Comparison of ENCODE assay signal across 28 cellular contexts in genomic region chr3:38623539-38623938, GRCh38. TPM values are rescaled to one million over a fixed set of nuclear protein-coding genes. Genes with fewer than 3 reads are reported as not detected.
DNase-seq lines count a peak whose midpoint lies in the region; ATAC-seq and TF ChIP-seq lines count a peak whose summit lies in the region.
"Had no signal": no experiment of that assay in that cellular context is flagged by ENCODE, and none has a peak within 500 bp of the region (broad histone marks: within the 10 kb centered on the region; RNA-seq: fewer than 3 reads in every experiment).

No MANE protein-coding gene starts in this region.

- no peak overlapping the region for H3K4me2 ChIP-seq in trophoblast cell (ENCODE audit: low read length)
- H3K4me2 ChIP-seq: BLaER1 had no signal

- H3K27me3 Mint-ChIP-seq in WTC11 (ENCODE audit: low read depth): no peaks in the 10 kb centered on the region
- H3K27me3 Mint-ChIP-seq: activated naive CD8-positive, alpha-beta T cell treated with anti-CD3 and anti-CD28 coated beads, Interleukin-2, amount 50 U/mL, for 24 hours had no signal

- POLR2A ChIA-PET in HEK293 (lab: Yijun Ruan, JAX): no interaction called here
- POLR2A ChIA-PET in WTC11 (lab: Charles Lee): interaction anchor here (0.7 kb wide), 1 partner anchor 11 kb away, joined by 3 read pairs; no protein-coding TSS in a partner anchor

- no peaks in the 10 kb centered on the region for H3K79me1 ChIP-seq in trophoblast cell (ENCODE audit: low read length)

- H3K9me3 Mint-ChIP-seq in WTC11: no peaks in the 10 kb centered on the region
- H3K9me3 Mint-ChIP-seq: activated naive CD8-positive, alpha-beta T cell treated with anti-CD3 and anti-CD28 coated beads, Interleukin-2, amount 50 U/mL, for 24 hours; activated T-cell treated with anti-CD3 and anti-CD28 coated beads, Interleukin-2, amount 50 U/mL, for 4 hours; nephron had no signal

- no peak overlapping the region for H4K12ac ChIP-seq in trophoblast cell (ENCODE audit: low read depth, low read length)

- H2BK120ac ChIP-seq in trophoblast cell (ENCODE audit: insufficient read depth, low read length, poor library complexity): no peak overlapping the region

- peaks cover 6% of the 10 kb centered on the region for H3K4me1 Mint-ChIP-seq in WTC11
- H3K4me1 Mint-ChIP-seq: activated CD8-positive, alpha-beta memory T cell treated with anti-CD3 and anti-CD28 coated beads, Interleukin-2, amount 10 ng/mL, durations not matched to agents 7 days and 5 days; activated naive CD8-positive, alpha-beta T cell treated with anti-CD3 and anti-CD28 coated beads, Interleukin-2, amount 50 U/mL, for 24 hours; nephron had no signal

- H3K4me3 Mint-ChIP-seq in WTC11: no peak overlapping the region
- H3K4me3 Mint-ChIP-seq: activated CD8-positive, alpha-beta memory T cell treated with anti-CD3 and anti-CD28 coated beads, Interleukin-2, amount 10 ng/mL, durations not matched to agents 7 days and 5 days; activated naive CD8-positive, alpha-beta T cell treated with anti-CD3 and anti-CD28 coated beads, Interleukin-2, amount 50 U/mL, for 24 hours; activated T-cell treated with anti-CD3 and anti-CD28 coated beads, Interleukin-2, amount 50 U/mL, for 4 hours; nephron had no signal

- H3K4me1 ChIP-seq in HEK293 (ENCODE audit: control insufficient read depth, insufficient read depth, low read length) (no peaks in the 10 kb centered on the region), trophoblast cell (ENCODE audit: control insufficient read depth in 1 of 2, insufficient read depth in 2 of 2, low read length in 2 of 2) (no peaks in the 10 kb centered on the region)
- H3K4me1 ChIP-seq: SJSA1, thyroid gland had no signal

- H3K9ac ChIP-seq in trophoblast cell (ENCODE audit: low read length): no peak overlapping the region
- H3K9ac ChIP-seq: BLaER1 had no signal

- no peak overlapping the region for H4K8ac ChIP-seq in trophoblast cell (ENCODE audit: low read depth, low read length)

- H3K4ac ChIP-seq in trophoblast cell (ENCODE audit: low read depth, low read length): no peak overlapping the region

- no peaks in the 10 kb centered on the region for H3K27me3 ChIP-seq in trophoblast cell (ENCODE audit: insufficient read depth, low read length)
- H3K27me3 ChIP-seq: BLaER1, SJSA1, thyroid gland had no signal

- peak; percentile 89 for ATAC-seq in WTC11
- no peak for ATAC-seq in GM21528 (IDR thresholded peaks at IDR 0.05; ENCODE audit: low FRiP score, unreplicated experiment)
- ATAC-seq in HG03039 (IDR thresholded peaks at IDR 0.05; ENCODE audit: unreplicated experiment): no peak
- ATAC-seq: activated CD8-positive, alpha-beta memory T cell treated with anti-CD3 and anti-CD28 coated beads, Interleukin-2, amount 10 ng/mL, durations not matched to agents 7 days and 5 days; activated naive CD8-positive, alpha-beta T cell treated with anti-CD3 and anti-CD28 coated beads, Interleukin-2, amount 50 U/mL, for 24 hours; activated T-cell treated with anti-CD3 and anti-CD28 coated beads, Interleukin-2, amount 50 U/mL, for 4 hours; esophagus mucosa; HCT116; sciatic nerve had no signal

- WGBS in trophoblast cell (ENCODE audit: extremely low coverage, insufficient coverage, insufficient read length): no CpG with 5 or more reads among the region's 10 CpGs

- H3K18ac ChIP-seq in trophoblast cell (ENCODE audit: low read length): no peak overlapping the region

- H4K91ac ChIP-seq in trophoblast cell (ENCODE audit: low read depth, low read length): no peak overlapping the region

- no peaks in the 10 kb centered on the region for H3K79me2 ChIP-seq in trophoblast cell (ENCODE audit: control insufficient read depth, insufficient read depth, low read length, poor library complexity)

- no peak overlapping the region for H3K27ac Mint-ChIP-seq in WTC11
- H3K27ac Mint-ChIP-seq: activated CD8-positive, alpha-beta memory T cell treated with anti-CD3 and anti-CD28 coated beads, Interleukin-2, amount 10 ng/mL, durations not matched to agents 7 days and 5 days; activated naive CD8-positive, alpha-beta T cell treated with anti-CD3 and anti-CD28 coated beads, Interleukin-2, amount 50 U/mL, for 24 hours; nephron had no signal

- DNase-seq in WTC11 (ENCODE audit: low spot score) (peak; percentile 69), iPS-NIHi11 (ENCODE audit: low spot score) (peak; percentile 58), trophoblast cell (peak; percentile 42 to 47), OCI-M1 (lab: John Stamatoyannopoulos, UW) (no peak)
- DNase-seq: activated CD4-positive, alpha-beta T cell treated with anti-CD3 and anti-CD28 coated beads, Interleukin-2, amount 50 U/mL, for 4 hours; activated CD8-positive, alpha-beta memory T cell treated with anti-CD3 and anti-CD28 coated beads, Interleukin-2, amount 10 ng/mL, durations not matched to agents 7 days and 5 days; activated naive CD8-positive, alpha-beta T cell treated with anti-CD3 and anti-CD28 coated beads, Interleukin-2, amount 50 U/mL, for 24 hours; activated T-cell treated with anti-CD3 and anti-CD28 coated beads, Interleukin-2, amount 50 U/mL, for 4 hours; caudate nucleus; effector memory CD4-positive, alpha-beta T cell; foreskin fibroblast; head of caudate nucleus; MV-4-11; NCI-H1436 treated with DMSO at 0.1 percent for 48 hours; NCI-H2081 treated with DMSO at 0.1 percent for 48 hours; NCI-H748 treated with DMSO at 0.1 percent for 48 hours; thyroid gland had no signal

- H3K36me3 Mint-ChIP-seq in WTC11: no peaks in the 10 kb centered on the region; the same call in 1 of the 2 replicates
- H3K36me3 Mint-ChIP-seq: activated CD8-positive, alpha-beta memory T cell treated with anti-CD3 and anti-CD28 coated beads, Interleukin-2, amount 10 ng/mL, durations not matched to agents 7 days and 5 days had no signal

- H3K36me3 ChIP-seq in HEK293 (ENCODE audit: control insufficient read depth in 2 of 2, insufficient read depth in 1 of 2, low read length in 2 of 2) (no peaks in the 10 kb centered on the region), trophoblast cell (ENCODE audit: control insufficient read depth in 1 of 2, insufficient read depth in 2 of 2, low read length in 2 of 2) (no peaks in the 10 kb centered on the region)
- H3K36me3 ChIP-seq: BLaER1, SJSA1, thyroid gland had no signal

- no peak overlapping the region for H3K27ac ChIP-seq in HEK293 (ENCODE audit: extremely low read depth, low read depth, low read length)
- no peak overlapping the region for H3K27ac ChIP-seq in trophoblast cell (ENCODE audit: low read depth, low read length)
- H3K27ac ChIP-seq: BLaER1, coronary artery, SJSA1, thyroid gland had no signal

- no peak overlapping the region for H2AK5ac ChIP-seq in trophoblast cell (ENCODE audit: low read length)

- CTCF ChIA-PET in HEK293 (lab: Yijun Ruan, JAX): no interaction called here
- CTCF ChIA-PET in WTC11 (lab: Charles Lee): interaction anchor here (0.5 to 2.0 kb wide), 34 partner anchors 8 to 431 kb away, joined by 3 to 69 read pairs (median 6); partner anchors contain the start of genes EXOG, SCN5A and XYLB

- H3K14ac ChIP-seq in trophoblast cell (ENCODE audit: low read length): no peak overlapping the region

- H2AFZ ChIP-seq in trophoblast cell (ENCODE audit: insufficient read depth, low read length, poor library complexity): no peak overlapping the region

- TF ChIP-seq CTCF in HEK293 (tag by site-specific recombination; IDR thresholded peaks at IDR 0.05): no peak
- no peak for TF ChIP-seq CTCF in WTC11 (IDR thresholded peaks at IDR 0.05)

- no peak overlapping the region for H2BK5ac ChIP-seq in trophoblast cell (ENCODE audit: low read depth, low read length, poor library complexity)

- no peak overlapping the region for H3K23ac ChIP-seq in trophoblast cell (ENCODE audit: low read length)

- H3K9me3 ChIP-seq in HEK293 (ENCODE audit: control insufficient read depth, insufficient read depth, low read depth, low read length) (no peaks in the 10 kb centered on the region), trophoblast cell (ENCODE audit: insufficient read depth, low read depth, low read length) (peaks cover 3% of the 10 kb centered on the region)
- H3K9me3 ChIP-seq: BLaER1, SJSA1, thyroid gland had no signal

- no peak overlapping the region for H2BK12ac ChIP-seq in trophoblast cell (ENCODE audit: low read length)

- H3K4me3 ChIP-seq in HEK293 (ENCODE audit: low read depth, low read length): no peak overlapping the region
- no peak overlapping the region for H3K4me3 ChIP-seq in trophoblast cell (ENCODE audit: low read depth, low read length)
- H3K4me3 ChIP-seq: BLaER1, coronary artery, lung, SJSA1, thyroid gland had no signal

TF ChIP-seq in HEK293, 187 proteins besides CTCF, POLR2A, EP300 and RAD21:
- TF ChIP-seq ZNF513 (tag by site-specific recombination; IDR thresholded peaks at IDR 0.05): no peak
- peak; percentile 19; the same call in 1 of the 2 replicates for TF ChIP-seq ZIC2 (tag by site-specific recombination; IDR thresholded peaks at IDR 0.05)

TF ChIP-seq in WTC11, 78 proteins besides CTCF, POLR2A, EP300 and RAD21 (continues in another document):
- TF ChIP-seq TCF7 (CRISPR knock-in tag; IDR thresholded peaks at IDR 0.05; ENCODE audit: low read depth) (no peak), ZNF425 (CRISPR knock-in tag; conservative IDR thresholded peaks at IDR 0.05) (no peak)

RNA-seq across cellular contexts. Expression of gene SCN5A, which starts 25.9 kb away (rescaled TPM):
- 10.0 to 13.6 TPM (median 11.8 TPM) in 3 replicates for total RNA-seq in WTC11 (2021)
- 0.93 and 0.94 TPM in 2 replicates for polyA plus RNA-seq in trophoblast cell (2013)
- total RNA-seq: activated CD8-positive, alpha-beta memory T cell treated with anti-CD3 and anti-CD28 coated beads, Interleukin-2, amount 10 ng/mL, durations not matched to agents 7 days and 5 days; activated T-cell treated with anti-CD3 and anti-CD28 coated beads, Interleukin-2, amount 50 U/mL, for 4 hours; esophagus mucosa had no signal

Comparison
In these comparisons a context has a peak if more than half of its experiments do, and no peak if none do; other contexts are left out.
1. Of the 8 proteins assayed by ChIP-seq in both HEK293 and WTC11: peak only in HEK293: none; only in WTC11: ZNF121; in both: none; in neither: 7.